ENCODE assay signal across 1 cellular context in the genomic region with DNA sequence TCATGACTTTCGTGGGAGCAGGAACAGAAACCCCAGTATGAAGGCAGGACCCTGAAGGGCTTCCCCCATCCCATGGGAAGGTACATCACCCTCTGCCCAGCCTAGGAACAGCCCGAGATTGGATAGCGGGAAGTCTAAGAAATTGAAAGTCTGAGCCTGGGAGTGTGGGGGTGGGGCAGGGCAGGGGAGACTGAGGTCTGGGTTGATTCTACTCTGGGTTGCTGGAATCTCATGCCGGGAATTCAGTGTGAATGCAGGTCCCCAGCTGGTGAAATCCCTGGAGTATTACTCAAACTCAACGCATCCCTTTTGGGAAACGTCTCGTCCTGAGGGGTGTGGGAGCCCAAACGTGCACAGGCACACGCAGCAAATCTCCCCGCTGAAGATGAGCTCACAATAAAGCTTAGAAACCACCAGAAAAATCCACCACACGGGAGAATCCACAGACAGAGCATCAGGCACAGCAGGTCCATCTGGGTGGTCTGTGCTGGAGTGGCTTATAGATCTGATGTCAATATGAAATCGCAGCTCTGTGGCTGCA.
TF ChIP-seq lines count a peak whose summit lies in the region.

No MANE protein-coding gene starts in this region.

TF ChIP-seq in IMR-90, 13 proteins besides CTCF, POLR2A, EP300 and RAD21:
- TF ChIP-seq, protein P1, sequence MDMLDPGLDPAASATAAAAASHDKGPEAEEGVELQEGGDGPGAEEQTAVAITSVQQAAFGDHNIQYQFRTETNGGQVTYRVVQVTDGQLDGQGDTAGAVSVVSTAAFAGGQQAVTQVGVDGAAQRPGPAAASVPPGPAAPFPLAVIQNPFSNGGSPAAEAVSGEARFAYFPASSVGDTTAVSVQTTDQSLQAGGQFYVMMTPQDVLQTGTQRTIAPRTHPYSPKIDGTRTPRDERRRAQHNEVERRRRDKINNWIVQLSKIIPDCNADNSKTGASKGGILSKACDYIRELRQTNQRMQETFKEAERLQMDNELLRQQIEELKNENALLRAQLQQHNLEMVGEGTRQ (IDR thresholded peaks at IDR 0.05; ENCODE audit: low read depth, low read length), result no peak
- no peak for TF ChIP-seq CEBPB (IDR thresholded peaks at IDR 0.05; ENCODE audit: low read depth, low read length)
- TF ChIP-seq RCOR1 (IDR thresholded peaks at IDR 0.05; ENCODE audit: insufficient replicate concordance, low read length), result no peak
- no peak for TF ChIP-seq BHLHE40 (IDR thresholded peaks at IDR 0.05; ENCODE audit: low read depth, low read length)
- no peak for TF ChIP-seq CHD1 (IDR thresholded peaks at IDR 0.05; ENCODE audit: low read depth, low read length)
- TF ChIP-seq SMC3 (IDR thresholded peaks at IDR 0.05; ENCODE audit: low read depth, low read length), result no peak
- no peak for TF ChIP-seq FOS (IDR thresholded peaks at IDR 0.05; ENCODE audit: low read depth, low read length)
- TF ChIP-seq, protein P2, sequence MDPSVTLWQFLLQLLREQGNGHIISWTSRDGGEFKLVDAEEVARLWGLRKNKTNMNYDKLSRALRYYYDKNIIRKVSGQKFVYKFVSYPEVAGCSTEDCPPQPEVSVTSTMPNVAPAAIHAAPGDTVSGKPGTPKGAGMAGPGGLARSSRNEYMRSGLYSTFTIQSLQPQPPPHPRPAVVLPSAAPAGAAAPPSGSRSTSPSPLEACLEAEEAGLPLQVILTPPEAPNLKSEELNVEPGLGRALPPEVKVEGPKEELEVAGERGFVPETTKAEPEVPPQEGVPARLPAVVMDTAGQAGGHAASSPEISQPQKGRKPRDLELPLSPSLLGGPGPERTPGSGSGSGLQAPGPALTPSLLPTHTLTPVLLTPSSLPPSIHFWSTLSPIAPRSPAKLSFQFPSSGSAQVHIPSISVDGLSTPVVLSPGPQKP (IDR thresholded peaks at IDR 0.05; ENCODE audit: borderline replicate concordance, low read depth, low read length), result no peak
